Comparison of ENCODE assay signal across 33 cellular contexts in the genomic region with DNA sequence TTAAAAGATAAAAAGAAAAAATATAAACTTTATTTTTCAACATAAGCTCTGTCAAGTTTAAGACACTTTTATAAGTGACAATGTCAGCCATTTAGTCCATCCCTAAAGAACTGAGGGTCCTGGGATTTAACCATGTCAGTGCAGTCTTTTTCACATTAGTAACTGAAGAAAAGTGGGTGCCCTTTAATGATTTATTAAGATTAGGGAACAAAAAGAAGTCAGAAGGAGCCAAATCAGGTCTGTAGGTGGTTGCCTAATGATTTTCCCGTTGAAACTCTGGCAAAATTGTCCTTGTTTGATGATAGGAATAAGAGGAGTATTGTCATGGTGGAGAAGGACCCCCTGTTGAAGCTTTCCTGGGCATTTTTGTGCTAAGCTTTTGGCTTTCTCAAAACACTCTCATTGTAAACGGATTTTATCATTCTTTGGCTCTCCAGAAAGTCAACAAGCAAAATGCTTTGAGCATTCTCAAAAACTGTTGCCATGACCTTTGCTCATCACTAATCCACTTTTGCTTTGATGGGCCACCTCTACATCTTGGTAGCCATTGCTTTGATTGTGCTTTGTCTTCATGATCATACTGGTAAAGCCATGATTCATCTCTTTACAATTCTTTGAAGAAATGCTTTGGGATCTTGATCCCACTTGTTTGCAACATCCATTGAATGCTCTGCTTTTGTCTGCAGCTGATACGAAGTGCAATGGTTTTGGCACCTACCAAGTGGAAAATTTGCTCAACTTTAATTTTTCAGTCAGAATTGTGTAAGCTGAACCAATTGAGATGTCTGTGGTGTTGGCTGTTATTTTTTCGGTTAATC. TPM values are rescaled to one million over a fixed set of nuclear protein-coding genes. Genes with fewer than 3 reads are reported as not detected.
"Had no signal": no experiment of that assay in that cellular context is flagged by ENCODE, and none has a peak within 500 bp of the region (broad histone marks: within the 10 kb centered on the region; RNA-seq: fewer than 3 reads in every experiment).

No MANE protein-coding gene starts in this region.

- H3K4me1 ChIP-seq: gastrocnemius medialis, pancreas, spleen, suprapubic skin, transverse colon, upper lobe of right lung, uterus had no signal

- H3K36me3 ChIP-seq: esophagus muscularis mucosa, gastrocnemius medialis, heart left ventricle, neutrophil, pancreas, sigmoid colon, spleen, suprapubic skin, transverse colon, upper lobe of right lung, uterus had no signal

- H3K4me3 Mint-ChIP-seq: memory B cell; naive B cell; natural killer cell treated with Interleukin-12 subunit alpha and Interleukin-12 subunit beta and Interleukin-15 and Interleukin-18, amount 100 ng/mL, for 72 hours; neural crest cell; stimulated activated naive B cell treated with anti-CD40 and anti-IgM and Interleukin-4, amounts not matched to agents 10 μg/mL and 1 μg/mL and 100 μg/mL, for 72 hours; stimulated activated naive CD8-positive, alpha-beta T cell treated with anti-CD3 and anti-CD28 coated beads, Interleukin-15, amount 100 ng/mL, for 72 hours had no signal

- H3K4me3 ChIP-seq: coronary artery, esophagus muscularis mucosa, gastrocnemius medialis, heart left ventricle, hepatocyte, lung, pancreas, sigmoid colon, skin epidermis, spleen, suprapubic skin, transverse colon, upper lobe of right lung, uterus had no signal

- H3K27ac Mint-ChIP-seq: memory B cell; natural killer cell treated with Interleukin-12 subunit alpha and Interleukin-12 subunit beta and Interleukin-15 and Interleukin-18, amount 100 ng/mL, for 72 hours; stimulated activated naive B cell treated with anti-CD40 and anti-IgM and Interleukin-4, amounts not matched to agents 10 μg/mL and 1 μg/mL and 100 μg/mL, for 72 hours; stimulated activated naive CD8-positive, alpha-beta T cell treated with anti-CD3 and anti-CD28 coated beads, Interleukin-15, amount 100 ng/mL, for 72 hours had no signal

- DNase-seq: dermis blood vessel endothelial cell; effector memory CD4-positive, alpha-beta T cell; foreskin fibroblast; gastrocnemius medialis; heart left ventricle; kidney; naive B cell; pancreas; retina; sigmoid colon; spleen; stimulated activated CD4-positive, alpha-beta T cell treated with anti-CD3 and anti-CD28 coated beads, Interleukin-2, amount 100 ng/mL, for 48 hours; stimulated activated naive B cell treated with anti-CD40 and anti-IgM and Interleukin-4, amounts not matched to agents 10 μg/mL and 1 μg/mL and 100 μg/mL, for 72 hours; stimulated activated naive CD8-positive, alpha-beta T cell treated with anti-CD3 and anti-CD28 coated beads, Interleukin-15, amount 100 ng/mL, for 72 hours; transverse colon; upper lobe of right lung; uterus had no signal

- H3K4me1 Mint-ChIP-seq: memory B cell; naive B cell; neural crest cell; stimulated activated naive B cell treated with anti-CD40 and anti-IgM and Interleukin-4, amounts not matched to agents 10 μg/mL and 1 μg/mL and 100 μg/mL, for 72 hours; stimulated activated naive CD8-positive, alpha-beta T cell treated with anti-CD3 and anti-CD28 coated beads, Interleukin-15, amount 100 ng/mL, for 72 hours had no signal

- H3K27me3 Mint-ChIP-seq: memory B cell; naive B cell; natural killer cell treated with Interleukin-12 subunit alpha and Interleukin-12 subunit beta and Interleukin-15 and Interleukin-18, amount 100 ng/mL, for 72 hours; stimulated activated naive B cell treated with anti-CD40 and anti-IgM and Interleukin-4, amounts not matched to agents 10 μg/mL and 1 μg/mL and 100 μg/mL, for 72 hours; stimulated activated naive CD8-positive, alpha-beta T cell treated with anti-CD3 and anti-CD28 coated beads, Interleukin-15, amount 100 ng/mL, for 72 hours had no signal

- H3K9me3 ChIP-seq: esophagus muscularis mucosa, gastrocnemius medialis, pancreas, sigmoid colon, suprapubic skin, transverse colon, upper lobe of right lung, uterus had no signal

- ATAC-seq: gastrocnemius medialis; left lobe of liver; natural killer cell treated with Interleukin-12 subunit alpha and Interleukin-12 subunit beta and Interleukin-15 and Interleukin-18, amount 100 ng/mL, for 72 hours; pancreas; stimulated activated naive B cell treated with anti-CD40 and anti-IgM and Interleukin-4, amounts not matched to agents 10 μg/mL and 1 μg/mL and 100 μg/mL, for 72 hours; stimulated activated naive CD8-positive, alpha-beta T cell treated with anti-CD3 and anti-CD28 coated beads, Interleukin-15, amount 100 ng/mL, for 72 hours; upper lobe of right lung had no signal

- H3K27me3 ChIP-seq: esophagus muscularis mucosa, gastrocnemius medialis, heart left ventricle, hepatocyte, neutrophil, pancreas, sigmoid colon, spleen, suprapubic skin, transverse colon, upper lobe of right lung, uterus had no signal

RNA-seq across cellular contexts. Expression of a gene that starts 22.0 kb away (rescaled TPM):
- total RNA-seq: dermis blood vessel endothelial cell; endothelial cell of umbilical vein; epithelial cell of proximal tubule; esophagus muscularis mucosa; gastrocnemius medialis; hepatocyte; kidney; left lobe of liver; mononuclear cell; natural killer cell treated with Interleukin-12 subunit alpha and Interleukin-12 subunit beta and Interleukin-15 and Interleukin-18, amount 100 ng/mL, for 72 hours; neural crest cell; posterior vena cava; pulmonary artery endothelial cell; suprapubic skin; transverse colon; upper lobe of right lung had no signal
